Comparison of ENCODE assay signal across 11 cellular contexts in the genomic region with DNA sequence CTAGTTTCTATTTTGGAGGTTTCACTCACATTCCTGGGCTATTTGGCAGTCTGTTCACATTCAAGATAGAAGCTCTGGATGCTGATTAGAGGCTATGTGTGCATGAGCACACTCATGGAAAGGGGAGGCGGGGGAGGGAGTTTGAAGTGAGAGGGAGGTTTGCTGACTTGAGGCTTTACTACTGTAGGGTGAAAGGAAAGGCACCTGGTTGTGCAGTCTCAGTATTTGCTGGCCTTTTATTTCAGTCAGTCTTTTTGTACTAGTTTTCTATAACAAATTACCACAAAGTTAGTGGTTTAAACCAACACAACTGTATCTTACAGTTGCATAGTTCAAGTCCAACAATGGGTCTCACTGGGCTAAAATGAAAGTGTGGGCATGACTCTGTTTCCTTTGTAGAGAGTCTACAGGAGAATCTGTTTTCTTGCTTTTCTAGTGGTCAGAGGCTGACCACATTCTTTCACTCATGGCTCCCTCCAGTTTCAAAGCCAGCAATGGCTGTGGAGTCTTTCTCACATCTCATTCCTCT. TPM values are rescaled to one million over a fixed set of nuclear protein-coding genes. Genes with fewer than 3 reads are reported as not detected.
DNase-seq lines count a peak whose midpoint lies in the region; ATAC-seq and TF ChIP-seq lines count a peak whose summit lies in the region.
"Had no signal": no experiment of that assay in that cellular context is flagged by ENCODE, and none has a peak within 500 bp of the region (broad histone marks: within the 10 kb centered on the region; RNA-seq: fewer than 3 reads in every experiment).

No MANE protein-coding gene starts in this region.

- no peak overlapping the region for H3K4me3 Mint-ChIP-seq in neural progenitor cell

- H4K20me1 ChIP-seq in neural progenitor cell (ENCODE audit: low read depth) = no peaks in the 10 kb centered on the region

- DNase-seq in neural progenitor cell (ENCODE audit: low spot score) = peak; percentile 16
- DNase-seq in NOMO-1 treated with dmso at 0.1 percent for 144 hours (lab: John Stamatoyannopoulos, UW; ENCODE audit: unreplicated experiment) = no peak
- DNase-seq in putamen (ENCODE audit: low spot score) = no peak
- DNase-seq in amygdala (lab: John Stamatoyannopoulos, UW) = no peak
- DNase-seq in OCI-M2 (lab: John Stamatoyannopoulos, UW; ENCODE audit: unreplicated experiment) = no peak
- DNase-seq: right cardiac atrium; stimulated activated naive CD4-positive, alpha-beta T cell treated with Interleukin-2 at 50 U/mL for 16 hours had no signal

- H3K4me1 ChIP-seq in neural progenitor cell = peaks cover 7% of the 10 kb centered on the region

- H3K4me3 ChIP-seq in neural progenitor cell = no peak overlapping the region

- no peaks in the 10 kb centered on the region for H3K79me2 ChIP-seq in neural progenitor cell (ENCODE audit: low read depth)

- no peaks in the 10 kb centered on the region for H3K36me3 Mint-ChIP-seq in neural progenitor cell

- ATAC-seq in GM19328 (IDR thresholded peaks at IDR 0.05; ENCODE audit: unreplicated experiment) (peak; percentile 76), HG02642 (IDR thresholded peaks at IDR 0.05; ENCODE audit: poor library complexity, unreplicated experiment) (peak; percentile 88), HG03565 (IDR thresholded peaks at IDR 0.05; ENCODE audit: unreplicated experiment) (peak; percentile 86)
- ATAC-seq: Panc1, right cardiac atrium had no signal

- H3K36me3 ChIP-seq in neural progenitor cell = peaks cover 4% of the 10 kb centered on the region

- no peak overlapping the region for H3K27ac ChIP-seq in neural progenitor cell

- no peak overlapping the region for H3K4me2 ChIP-seq in neural progenitor cell

- H3K9me3 ChIP-seq in neural progenitor cell (ENCODE audit: low read depth) = peaks cover 4% of the 10 kb centered on the region

- no peaks in the 10 kb centered on the region for H3K27me3 Mint-ChIP-seq in neural progenitor cell (ENCODE audit: insufficient read depth, low read depth)

- TF ChIP-seq CTCF in neural progenitor cell (IDR thresholded peaks at IDR 0.05) = no peak

- no peak overlapping the region for H3K9ac ChIP-seq in neural progenitor cell

- H3K27ac Mint-ChIP-seq in neural progenitor cell = no peak overlapping the region

- H3F3A ChIP-seq in neural progenitor cell (ENCODE audit: low read depth) = no peaks in the 10 kb centered on the region

- peaks cover 7% of the 10 kb centered on the region for H3K9me3 Mint-ChIP-seq in neural progenitor cell

- H3K27me3 ChIP-seq in neural progenitor cell = no peaks in the 10 kb centered on the region

- H2AFZ ChIP-seq in neural progenitor cell (replicated peaks) = no peak overlapping the region

- H3K4me1 Mint-ChIP-seq in neural progenitor cell = peaks cover 11% of the 10 kb centered on the region

RNA-seq across cellular contexts. Expression of gene NR4A2, which starts 47.7 kb away (rescaled TPM):
- total RNA-seq in neural progenitor cell (ENCODE audit: low replicate concordance) = 0.37 and 0.56 TPM in 2 replicates

RNA-seq across cellular contexts. Expression of gene GPD2, which starts 56.0 kb away (rescaled TPM):
- total RNA-seq in neural progenitor cell (ENCODE audit: low replicate concordance) = 67.2 and 176 TPM in 2 replicates
